8 cellular contexts compared by ENCODE assay signal in the genomic region with DNA sequence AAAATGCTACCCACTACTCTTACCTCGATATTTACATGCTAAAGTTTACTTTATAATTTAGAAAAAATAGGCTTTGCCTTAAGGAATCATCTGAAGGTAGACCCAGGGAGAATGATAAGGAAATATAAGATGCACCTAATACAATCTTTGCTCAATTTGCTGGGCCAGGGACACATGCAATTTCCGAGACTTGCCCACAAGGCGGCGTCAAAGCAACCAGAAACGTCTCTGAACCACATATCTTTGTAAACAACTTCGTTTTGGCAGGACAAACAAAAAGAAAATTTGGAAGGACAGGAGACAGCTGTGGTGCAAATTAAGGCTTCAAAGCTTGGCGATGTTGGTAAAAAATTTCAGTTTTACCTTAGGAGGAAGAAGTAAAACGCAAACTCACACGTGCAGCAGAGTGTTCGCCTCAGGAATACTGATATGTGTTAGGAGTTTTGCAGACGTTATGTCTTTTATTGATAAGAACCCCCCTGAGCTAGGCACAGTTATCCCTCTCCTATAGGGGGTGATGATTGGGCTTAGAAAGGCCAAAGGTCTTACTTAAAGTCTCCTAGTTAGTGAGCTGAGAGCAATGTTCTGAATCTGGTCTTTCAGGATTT.
DNase-seq lines count a peak whose midpoint lies in the region; ATAC-seq, FAIRE-seq and TF ChIP-seq lines count a peak whose summit lies in the region.

No MANE protein-coding gene starts in this region.

- no peak overlapping the region for H3K14ac ChIP-seq in IMR-90 (replicated peaks; ENCODE audit: low read depth, low read length)

- no peak overlapping the region for H3K18ac ChIP-seq in IMR-90 (ENCODE audit: low read depth, low read length)

- H3K79me1 ChIP-seq in IMR-90 (ENCODE audit: low read depth in 1 of 2, low read length in 2 of 2): no peaks in the 10 kb centered on the region

- H3K9ac ChIP-seq in IMR-90 (ENCODE audit: low read depth, low read length) (no peak overlapping the region), HepG2 (ENCODE audit: insufficient read depth, low read depth, low read length) (no peak overlapping the region)

- H2AFZ ChIP-seq in IMR-90 (replicated peaks; ENCODE audit: low read length, poor library complexity) (no peak overlapping the region), HepG2 (ENCODE audit: low read length) (no peak overlapping the region)

- H4K8ac ChIP-seq in IMR-90 (ENCODE audit: low read depth in 2 of 2, low read length in 2 of 2): no peak overlapping the region

- CTCF ChIA-PET in CD8-positive, alpha-beta memory T cell (lab: Charles Lee): interaction anchor here (0.7 to 4.2 kb wide), 35 partner anchors 9 to 234 kb away, joined by 3 to 26 read pairs (median 5); partner anchors contain the start of gene PRKCQ
- CTCF ChIA-PET in IMR-90 (lab: Yijun Ruan, JAX) (interaction anchor here (0.7 to 1.0 kb wide), 2 partner anchors 219 to 222 kb away, joined by 3 to 4 read pairs; no protein-coding TSS in a partner anchor), HepG2 (lab: Yijun Ruan, JAX; ENCODE audit: low intra/inter-chr PET ratio, low total read pairs) (interaction anchor here (1.1 to 1.4 kb wide), 2 partner anchors 202 to 232 kb away, joined by 3 to 6 read pairs; no protein-coding TSS in a partner anchor)

- TF ChIP-seq RAD21 in IMR-90 (IDR thresholded peaks at IDR 0.05; ENCODE audit: low read length) (peak; percentile 34), HepG2 (CRISPR knock-in tag; IDR thresholded peaks at IDR 0.05) (no peak)

- no CpG with 5 or more reads among the region's 11 CpGs for WGBS in IMR-90 (ENCODE audit: extremely low coverage in 2 of 2, insufficient read length in 1 of 2), 2 experiments
- WGBS in HepG2 (ENCODE audit: low lambda C conversion rate): 27% methylated on average over 11 of the region's 11 CpGs

- no peak overlapping the region for H3K4me3 ChIP-seq in CD8-positive, alpha-beta memory T cell (ENCODE audit: low read length)
- H3K4me3 ChIP-seq in IMR-90 (ENCODE audit: insufficient read depth, low read depth, low read length) (no peak overlapping the region), HepG2 (replicated peaks in 1 of 3; ENCODE audit: insufficient read depth in 1 of 3, low read depth in 2 of 3, low read length in 3 of 3) (no peak overlapping the region)

- H4K91ac ChIP-seq in IMR-90 (ENCODE audit: insufficient read depth, low read depth, low read length): no peak overlapping the region

- H4K5ac ChIP-seq in IMR-90 (ENCODE audit: low read depth, low read length): no peak overlapping the region

- H3K4me2 ChIP-seq in IMR-90 (ENCODE audit: low read depth, low read length) (peak overlapping the region; percentile 61; the same call in 1 of the 2 replicates), HepG2 (ENCODE audit: low read depth, low read length) (no peak overlapping the region)

- H2AK5ac ChIP-seq in IMR-90 (ENCODE audit: low read depth, low read length): no peak overlapping the region

- H3K9me1 ChIP-seq in IMR-90 (ENCODE audit: insufficient read depth, low read length): no peaks in the 10 kb centered on the region

- intact Hi-C loops in IMR-90 (cut with micrococcal nuclease) (loop anchor here (1.0 kb wide), 1 partner anchor 972 kb away; no protein-coding TSS in a partner anchor), HepG2 (cut with micrococcal nuclease; ENCODE audit: unreplicated experiment) (loop anchor here (5.0 to 10.0 kb wide), 2 partner anchors 202 to 229 kb away; no protein-coding TSS in a partner anchor)

- ATAC-seq in IMR-90 (ENCODE audit: low read depth) (peak; percentile 72), HepG2 (peak; percentile 32; the same call in 1 of the 3 replicates), HG02610 (IDR thresholded peaks at IDR 0.05; ENCODE audit: unreplicated experiment) (no peak)
- peak; percentile 43 for ATAC-seq in central memory CD8-positive, alpha-beta T cell (replicated peaks; ENCODE audit: extremely low read depth, poor library complexity, severe bottlenecking)

- no peak overlapping the region for H3K23ac ChIP-seq in IMR-90 (ENCODE audit: low read depth, low read length)

- H2AK9ac ChIP-seq in IMR-90 (replicated peaks; ENCODE audit: low read depth, low read length, poor library complexity): no peak overlapping the region

- no peaks in the 10 kb centered on the region for H3K9me3 Mint-ChIP-seq in CD8-positive, alpha-beta memory T cell
- H3K9me3 Mint-ChIP-seq in central memory CD8-positive, alpha-beta T cell: no peaks in the 10 kb centered on the region

- no peaks in the 10 kb centered on the region for H3K27me3 Mint-ChIP-seq in CD8-positive, alpha-beta memory T cell
- H3K27me3 Mint-ChIP-seq in central memory CD8-positive, alpha-beta T cell: no peaks in the 10 kb centered on the region

- H3K36me3 Mint-ChIP-seq in CD8-positive, alpha-beta memory T cell: peaks cover 0 to 69% (median 7%) of the 10 kb centered on the region in 3 donors
- H3K36me3 Mint-ChIP-seq in central memory CD8-positive, alpha-beta T cell (ENCODE audit: insufficient read depth): peaks cover 47% of the 10 kb centered on the region

- H3K9me3 ChIP-seq in CD8-positive, alpha-beta memory T cell (ENCODE audit: low read length): no peaks in the 10 kb centered on the region
- H3K9me3 ChIP-seq in IMR-90 (ENCODE audit: control insufficient read depth, insufficient read depth, low read length): no peaks in the 10 kb centered on the region
- no peaks in the 10 kb centered on the region for H3K9me3 ChIP-seq in HepG2 (ENCODE audit: low read length)

- TF ChIP-seq POLR2A in IMR-90 (IDR thresholded peaks at IDR 0.05; ENCODE audit: low read depth, low read length) (no peak), HepG2 (IDR thresholded peaks at IDR 0.05; ENCODE audit: insufficient read depth in 1 of 2, low read depth in 2 of 2, low read length in 2 of 2) (no peak)

- H2BK15ac ChIP-seq in IMR-90 (ENCODE audit: low read depth, low read length): no peak overlapping the region

- dilution Hi-C loops in IMR-90 (cut with HindIII; ENCODE audit: low sequenced_read_pairs, unreplicated experiment): no loop called here

- no peak overlapping the region for H2BK120ac ChIP-seq in IMR-90 (ENCODE audit: low read depth, low read length)

- POLR2A ChIA-PET in CD8-positive, alpha-beta memory T cell (lab: Charles Lee): interaction anchor here (0.6 to 1.1 kb wide), 2 partner anchors 155 to 202 kb away, joined by 3 to 10 read pairs; no protein-coding TSS in a partner anchor
- POLR2A ChIA-PET in IMR-90 (lab: Charles Lee; ENCODE audit: unreplicated experiment) (interaction anchor here (0.6 kb wide), 1 partner anchor 510 kb away, joined by 3 read pairs; no protein-coding TSS in a partner anchor), HepG2 (lab: Yijun Ruan, JAX) (no interaction called here)

- no peak overlapping the region for H2BK20ac ChIP-seq in IMR-90 (ENCODE audit: low read depth, low read length)

- FAIRE-seq in HepG2 (lab: Jason Lieb, UNC): peak; percentile 42

- peaks cover 6% of the 10 kb centered on the region for H3K4me1 ChIP-seq in CD8-positive, alpha-beta memory T cell (ENCODE audit: insufficient read depth, low read length)
- H3K4me1 ChIP-seq in IMR-90 (ENCODE audit: control insufficient read depth, insufficient read depth, low read length) (no peaks in the 10 kb centered on the region), HepG2 (ENCODE audit: insufficient read depth, low read length) (no peaks in the 10 kb centered on the region)

- TF ChIP-seq EP300 in HepG2 (IDR thresholded peaks at IDR 0.05; ENCODE audit: low read depth in 2 of 2, low read length in 2 of 2) (no peak), HepG2 (CRISPR knock-in tag; IDR thresholded peaks at IDR 0.05; ENCODE audit: borderline replicate concordance) (no peak)

- H3K27ac ChIP-seq in CD8-positive, alpha-beta memory T cell (ENCODE audit: low read depth, low read length): no peak overlapping the region
- H3K27ac ChIP-seq in IMR-90 (ENCODE audit: insufficient read depth, low read length): no peak overlapping the region
- H3K27ac ChIP-seq in HepG2 (ENCODE audit: extremely low read length, insufficient read depth, low read length): no peak overlapping the region

- H3K4me1 Mint-ChIP-seq in CD8-positive, alpha-beta memory T cell: peaks cover 17 to 43% (median 23%) of the 10 kb centered on the region in 3 donors
- peaks cover 31% of the 10 kb centered on the region for H3K4me1 Mint-ChIP-seq in central memory CD8-positive, alpha-beta T cell

- TF ChIP-seq CTCF in IMR-90 (conservative IDR thresholded peaks at IDR 0.05; ENCODE audit: low read depth, low read length) (peak; percentile 54), HepG2 (CRISPR knock-in tag; IDR thresholded peaks at IDR 0.05) (peak; percentile 58)

- H4K20me1 ChIP-seq in IMR-90 (ENCODE audit: insufficient read depth, low read length) (no peaks in the 10 kb centered on the region), HepG2 (ENCODE audit: insufficient read depth, low read length) (no peaks in the 10 kb centered on the region)

- peaks cover 24% of the 10 kb centered on the region for H3K36me3 ChIP-seq in CD8-positive, alpha-beta memory T cell (ENCODE audit: insufficient read depth, low read length)
- H3K36me3 ChIP-seq in IMR-90 (ENCODE audit: control insufficient read depth, insufficient read depth, low read length): no peaks in the 10 kb centered on the region
- H3K36me3 ChIP-seq in HepG2 (replicated peaks in 1 of 2; ENCODE audit: control insufficient read depth in 1 of 2, insufficient read depth in 2 of 2, low read length in 2 of 2): no peaks in the 10 kb centered on the region

- peak; percentile 25 to 71 (median 45) for DNase-seq in CD8-positive, alpha-beta memory T cell
- DNase-seq in IMR-90 (peak; percentile 28), HepG2 (ENCODE audit: low spot score) (peak; percentile 10), NCI-H1048 (lab: John Stamatoyannopoulos, UW) (no peak)
- peak; percentile 43 for DNase-seq in activated CD4-positive, alpha-beta T cell treated with anti-CD3 and anti-CD28 coated beads for 1 hour
- peak in 1 of 2 donors; percentile 31 for DNase-seq in central memory CD8-positive, alpha-beta T cell (ENCODE audit: low spot score in 2 of 2)
- peak; percentile 41 for DNase-seq in stimulated activated CD8-positive, alpha-beta memory T cell treated with anti-CD3 and anti-CD28 coated beads, Interleukin-15, amount 100 ng/mL, for 1 hour (ENCODE audit: low read depth)

- in situ Hi-C loops in IMR-90 (cut with MboI; ENCODE audit: low sequenced_read_pairs) (no loop called here), HepG2 (cut with HindIII; ENCODE audit: extremely low pct_ligation_motif_present, low pct_unique_long_range_greater_than_20kb) (no loop called here)

- no peak overlapping the region for H2BK5ac ChIP-seq in IMR-90 (ENCODE audit: low read depth, low read length, poor library complexity, severe bottlenecking)

- no peak overlapping the region for H3K56ac ChIP-seq in IMR-90 (ENCODE audit: extremely low read depth, insufficient read depth, low read length)

- BruUV-seq in IMR-90 (replicated peaks; lab: Mats Ljungman, UMichigan) (no TSS peak), HepG2 (replicated peaks; lab: Mats Ljungman, UMichigan) (no TSS peak)

- no peaks in the 10 kb centered on the region for H3K27me3 ChIP-seq in CD8-positive, alpha-beta memory T cell (ENCODE audit: insufficient read depth, low read length, poor library complexity, severe bottlenecking)
- H3K27me3 ChIP-seq in IMR-90 (ENCODE audit: control insufficient read depth, insufficient read depth, low read length): peaks cover 2% of the 10 kb centered on the region; the same call in 1 of the 2 replicates
- H3K27me3 ChIP-seq in HepG2 (ENCODE audit: control insufficient read depth in 1 of 2, insufficient read depth in 2 of 2, low read length in 2 of 2): peaks cover 0 to 3% of the 10 kb centered on the region in 2 experiments; a peak in 1 of 5 replicates

- H3K4ac ChIP-seq in IMR-90 (ENCODE audit: low read depth, low read length): no peak overlapping the region

- H3K79me2 ChIP-seq in HepG2 (ENCODE audit: insufficient read depth, low read length): no peaks in the 10 kb centered on the region

- peak overlapping the region in 2 of 7 donors; percentile 13 to 82 for H3K4me3 Mint-ChIP-seq in CD8-positive, alpha-beta memory T cell
- no peak overlapping the region for H3K4me3 Mint-ChIP-seq in central memory CD8-positive, alpha-beta T cell

- H3K27ac Mint-ChIP-seq in CD8-positive, alpha-beta memory T cell: peak overlapping the region; percentile 1 to 95 (median 48)
- peak overlapping the region; percentile 52 for H3K27ac Mint-ChIP-seq in central memory CD8-positive, alpha-beta T cell (ENCODE audit: low read depth)
